ENCODE assay signal across 23 cellular contexts in genomic region chr14:72081139-72081538, GRCh38.
A peak's percentile ranks its signal among the peaks of the same experiment; 100 is the strongest.
DNase-seq lines count a peak whose midpoint lies in the region; ATAC-seq, FAIRE-seq and TF ChIP-seq lines count a peak whose summit lies in the region.
"Had no signal": no experiment of that assay in that cellular context is flagged by ENCODE, and none has a peak within 500 bp of the region (broad histone marks: within the 10 kb centered on the region; RNA-seq: fewer than 3 reads in every experiment).

No MANE protein-coding gene starts in this region.

- H3K9me3 ChIP-seq in A549 (no peaks in the 10 kb centered on the region), IMR-90 (ENCODE audit: control insufficient read depth, insufficient read depth, low read length) (no peaks in the 10 kb centered on the region), SK-N-MC (ENCODE audit: low read depth, low read length) (no peaks in the 10 kb centered on the region), H1 (ENCODE audit: insufficient read depth in 2 of 2, low read depth in 1 of 2, low read length in 1 of 2) (peaks cover 6 to 13% of the 10 kb centered on the region in 2 experiments; a peak in 3 of 4 replicates)
- H3K9me3 ChIP-seq: BLaER1 treated with 17β-estradiol and CSF1 and Interleukin-3, amounts not matched to agents 10 nM and 100 nM; Caco-2 had no signal

- H3K23me2 ChIP-seq in H1 (ENCODE audit: low read depth, low read length), result no peaks in the 10 kb centered on the region

- H3K23ac ChIP-seq in IMR-90 (ENCODE audit: low read depth, low read length) (no peak overlapping the region), H1 (ENCODE audit: insufficient read length) (no peak overlapping the region)

- H3K14ac ChIP-seq in IMR-90 (replicated peaks; ENCODE audit: low read depth, low read length), result no peak overlapping the region
- no peak overlapping the region for H3K14ac ChIP-seq in H1 (ENCODE audit: insufficient read length)

- no peak overlapping the region for H3K18ac ChIP-seq in IMR-90 (ENCODE audit: low read depth, low read length)
- H3K18ac ChIP-seq in H1 (ENCODE audit: extremely low read depth, low read length), result no peak overlapping the region

- CTCF ChIA-PET in A549 (lab: Yijun Ruan, JAX), result interaction anchor here (0.6 kb wide), 1 partner anchor 9 kb away, joined by 3 read pairs; no protein-coding TSS in a partner anchor
- CTCF ChIA-PET in IMR-90 (lab: Yijun Ruan, JAX), result no interaction called here
- CTCF ChIA-PET in H1 (lab: Charles Lee; ENCODE audit: partially characterized antibody), result interaction anchor here (0.6 kb wide), 1 partner anchor 22 kb away, joined by 3 read pairs; no protein-coding TSS in a partner anchor

- DNase-seq in A549 (ENCODE audit: low read depth in 1 of 2, low spot score in 1 of 2) (no peak), IMR-90 (no peak), SK-N-MC (ENCODE audit: low read depth, low spot score) (no peak), H1 (ENCODE audit: low read depth in 1 of 2, low spot score in 2 of 2) (no peak), nephron progenitor cell (no peak)
- no peak for DNase-seq in activated T-cell treated with anti-CD3 and anti-CD28 coated beads, Interleukin-2, amount 50 U/mL, for 24 hours
- DNase-seq: 8988T; AML-193; Caco-2; Calu3; CD4-positive, alpha-beta T cell; CD8-positive, alpha-beta T cell; DMS79 treated with DMSO at 0.1 percent for 48 hours; GF-D8 had no signal

- H3K27ac ChIP-seq in A549, result no peak overlapping the region
- H3K27ac ChIP-seq in IMR-90 (ENCODE audit: insufficient read depth, low read length), result no peak overlapping the region
- 0 out of 2 replicates have a peak overlapping the region, but pooled peaks have one; percentile 7 for H3K27ac ChIP-seq in SK-N-MC
- no peak overlapping the region for H3K27ac ChIP-seq in H1 (ENCODE audit: low read depth, low read length)
- H3K27ac ChIP-seq: BLaER1 treated with 17β-estradiol and CSF1 and Interleukin-3, amounts not matched to agents 10 nM and 100 nM; C4-2B had no signal

- FAIRE-seq in A549 (lab: Jason Lieb, UNC) (no peak), H1 (lab: Jason Lieb, UNC) (no peak)
- FAIRE-seq: A204.1, D721Med, G401.6, GM12891, GM19239 had no signal

- no peak overlapping the region for H4K8ac ChIP-seq in IMR-90 (ENCODE audit: low read depth in 2 of 2, low read length in 2 of 2)
- H4K8ac ChIP-seq in H1 (ENCODE audit: extremely low read depth, insufficient read depth, low read length), result no peak overlapping the region

- H3K4ac ChIP-seq in IMR-90 (ENCODE audit: low read depth, low read length) (no peak overlapping the region), H1 (replicated peaks; ENCODE audit: insufficient read length, low read depth, low read length) (no peak overlapping the region)

- no peak overlapping the region for H2AK9ac ChIP-seq in IMR-90 (replicated peaks; ENCODE audit: low read depth, low read length, poor library complexity)

- H4K5ac ChIP-seq in IMR-90 (ENCODE audit: low read depth, low read length) (no peak overlapping the region), H1 (ENCODE audit: insufficient read length, low read depth, low read length) (no peak overlapping the region)

- H3K79me1 ChIP-seq in IMR-90 (ENCODE audit: low read depth in 1 of 2, low read length in 2 of 2) (no peaks in the 10 kb centered on the region), H1 (ENCODE audit: low read depth, low read length) (no peaks in the 10 kb centered on the region)

- H3K56ac ChIP-seq in IMR-90 (ENCODE audit: extremely low read depth, insufficient read depth, low read length) (no peak overlapping the region), H1 (replicated peaks; ENCODE audit: insufficient read length, low read depth, low read length) (no peak overlapping the region)

- 28% methylated on average over 1 of the region's 1 CpG for WGBS in A549 (ENCODE audit: missing lambda C conversion rate)
- WGBS in IMR-90 (ENCODE audit: extremely low coverage in 2 of 2, insufficient read length in 1 of 2), 2 experiments, result no CpG with 5 or more reads among the region's 1 CpG
- WGBS in H1 (ENCODE audit: extremely low coverage in 1 of 2, insufficient coverage in 1 of 2, insufficient read length in 1 of 2, insufficient replicate concordance in 2 of 2, low coverage in 1 of 2, low lambda C conversion rate in 2 of 2, missing lambda C conversion rate in 1 of 2), 2 experiments, result 85% methylated on average over 1 of the region's 1 CpG; no CpG with 5 or more reads in 1 of the 2 experiments

- no peaks in the 10 kb centered on the region for H4K20me1 ChIP-seq in IMR-90 (ENCODE audit: insufficient read depth, low read length)
- no peaks in the 10 kb centered on the region for H4K20me1 ChIP-seq in H1 (replicated peaks in 1 of 2; ENCODE audit: control insufficient read depth in 1 of 2, insufficient read depth in 2 of 2, low read length in 2 of 2)
- H4K20me1 ChIP-seq: BLaER1 treated with 17β-estradiol and CSF1 and Interleukin-3, amounts not matched to agents 10 nM and 100 nM had no signal

- H3K36me3 Mint-ChIP-seq in activated T-cell treated with anti-CD3 and anti-CD28 coated beads, Interleukin-2, amount 50 U/mL, for 24 hours (ENCODE audit: low read depth), result no peaks in the 10 kb centered on the region
- H3K36me3 Mint-ChIP-seq in nephron progenitor cell (ENCODE audit: low read depth), result no peaks in the 10 kb centered on the region
- H3K36me3 Mint-ChIP-seq: CD8-positive, alpha-beta T cell had no signal

- no peak overlapping the region for H3K4me2 ChIP-seq in A549
- H3K4me2 ChIP-seq in IMR-90 (ENCODE audit: low read depth, low read length), result no peak overlapping the region
- no peak overlapping the region for H3K4me2 ChIP-seq in H1 (ENCODE audit: insufficient read depth in 1 of 2, low read depth in 2 of 2, low read length in 2 of 2)
- H3K4me2 ChIP-seq: BLaER1 treated with 17β-estradiol and CSF1 and Interleukin-3, amounts not matched to agents 10 nM and 100 nM had no signal

- dilution Hi-C loops in IMR-90 (cut with HindIII; ENCODE audit: low sequenced_read_pairs, unreplicated experiment), result no loop called here

- H3K36me3 ChIP-seq in IMR-90 (ENCODE audit: control insufficient read depth, insufficient read depth, low read length), result no peaks in the 10 kb centered on the region
- H3K36me3 ChIP-seq in SK-N-MC (ENCODE audit: insufficient read depth, low read length), result no peaks in the 10 kb centered on the region
- no peaks in the 10 kb centered on the region for H3K36me3 ChIP-seq in H1 (ENCODE audit: control insufficient read depth in 2 of 4, insufficient read depth in 4 of 4, low read length in 3 of 4)
- H3K36me3 ChIP-seq: BLaER1 treated with 17β-estradiol and CSF1 and Interleukin-3, amounts not matched to agents 10 nM and 100 nM had no signal

- no peak overlapping the region for H3K4me3 Mint-ChIP-seq in activated T-cell treated with anti-CD3 and anti-CD28 coated beads, Interleukin-2, amount 50 U/mL, for 24 hours
- no peak overlapping the region for H3K4me3 Mint-ChIP-seq in nephron progenitor cell
- H3K4me3 Mint-ChIP-seq: B cell; CD4-positive, alpha-beta T cell; CD8-positive, alpha-beta T cell had no signal

- no TSS peak for BruUV-seq in IMR-90 (replicated peaks; lab: Mats Ljungman, UMichigan)

- no peak overlapping the region for H2BK120ac ChIP-seq in IMR-90 (ENCODE audit: low read depth, low read length)
- H2BK120ac ChIP-seq in H1 (replicated peaks; ENCODE audit: low read depth, low read length), result no peak overlapping the region

- no peaks in the 10 kb centered on the region for H3K79me2 ChIP-seq in H1 (ENCODE audit: control insufficient read depth in 1 of 2, insufficient read depth in 2 of 2, low read length in 2 of 2)

- H2BK5ac ChIP-seq in IMR-90 (ENCODE audit: low read depth, low read length, poor library complexity, severe bottlenecking), result no peak overlapping the region
- no peak overlapping the region for H2BK5ac ChIP-seq in H1 (ENCODE audit: low read depth, low read length)

- TF ChIP-seq POLR2A in A549 (IDR thresholded peaks at IDR 0.05; ENCODE audit: low read length) (no peak), IMR-90 (IDR thresholded peaks at IDR 0.05; ENCODE audit: low read depth, low read length) (no peak), H1 (IDR thresholded peaks at IDR 0.05; ENCODE audit: control extremely low read depth in 1 of 2, low read depth in 2 of 2, low read length in 2 of 2) (no peak)

- peaks cover 37% of the 10 kb centered on the region for H3K27me3 Mint-ChIP-seq in activated T-cell treated with anti-CD3 and anti-CD28 coated beads, Interleukin-2, amount 50 U/mL, for 24 hours
- no peaks in the 10 kb centered on the region for H3K27me3 Mint-ChIP-seq in nephron progenitor cell (ENCODE audit: low read depth, poor library complexity)

- H3K4me3 ChIP-seq in A549 (no peak overlapping the region), IMR-90 (ENCODE audit: insufficient read depth, low read depth, low read length) (no peak overlapping the region), SK-N-MC (no peak overlapping the region), H1 (ENCODE audit: extremely low read depth in 1 of 4, insufficient read depth in 2 of 4, low read depth in 3 of 4, low read length in 4 of 4) (no peak overlapping the region)
- H3K4me3 ChIP-seq: BLaER1 treated with 17β-estradiol and CSF1 and Interleukin-3, amounts not matched to agents 10 nM and 100 nM had no signal

- no peak overlapping the region for H3K9ac ChIP-seq in IMR-90 (ENCODE audit: low read depth, low read length)
- no peak overlapping the region for H3K9ac ChIP-seq in SK-N-MC (ENCODE audit: insufficient read length)
- H3K9ac ChIP-seq in H1 (replicated peaks in 1 of 4; ENCODE audit: extremely low read depth in 1 of 4, low read depth in 3 of 4, low read length in 3 of 4), result no peak overlapping the region
- H3K9ac ChIP-seq: BLaER1 treated with 17β-estradiol and CSF1 and Interleukin-3, amounts not matched to agents 10 nM and 100 nM had no signal

- H3K9me1 ChIP-seq in IMR-90 (ENCODE audit: insufficient read depth, low read length), result no peaks in the 10 kb centered on the region

- H2AFZ ChIP-seq in IMR-90 (replicated peaks; ENCODE audit: low read length, poor library complexity) (no peak overlapping the region), H1 (ENCODE audit: low read length) (no peak overlapping the region)

- TF ChIP-seq RAD21 in A549 (conservative IDR thresholded peaks at IDR 0.05 in 1 of 2, IDR thresholded peaks at IDR 0.05 in 1 of 2) (no peak), IMR-90 (IDR thresholded peaks at IDR 0.05; ENCODE audit: low read length) (no peak), H1 (IDR thresholded peaks at IDR 0.05 in 1 of 2, conservative IDR thresholded peaks at IDR 0.05 in 1 of 2; ENCODE audit: low read depth in 2 of 2, low read length in 2 of 2) (no peak)

- intact Hi-C loops in IMR-90 (cut with micrococcal nuclease), result no loop called here

- POLR2A ChIA-PET in A549 (lab: Yijun Ruan, JAX), result no interaction called here
- POLR2A ChIA-PET in IMR-90 (lab: Charles Lee; ENCODE audit: unreplicated experiment), result no interaction called here
- POLR2A ChIA-PET in H1 (lab: Charles Lee; ENCODE audit: partially characterized antibody), result no interaction called here

- no peak overlapping the region for H2BK15ac ChIP-seq in IMR-90 (ENCODE audit: low read depth, low read length)
- no peak overlapping the region for H2BK15ac ChIP-seq in H1 (ENCODE audit: low read length)

- no peak overlapping the region for H2BK12ac ChIP-seq in H1 (ENCODE audit: low read depth, low read length)

- no peaks in the 10 kb centered on the region for H3K27me3 ChIP-seq in IMR-90 (ENCODE audit: control insufficient read depth, insufficient read depth, low read length)
- no peaks in the 10 kb centered on the region for H3K27me3 ChIP-seq in H1 (replicated peaks in 1 of 4; ENCODE audit: control insufficient read depth in 3 of 4, extremely low read depth in 1 of 4, insufficient read depth in 3 of 4, low read length in 3 of 4)
- H3K27me3 ChIP-seq: BLaER1 treated with 17β-estradiol and CSF1 and Interleukin-3, amounts not matched to agents 10 nM and 100 nM had no signal

- no peaks in the 10 kb centered on the region for H3K4me1 Mint-ChIP-seq in activated T-cell treated with anti-CD3 and anti-CD28 coated beads, Interleukin-2, amount 50 U/mL, for 24 hours (ENCODE audit: low read depth)
- no peaks in the 10 kb centered on the region for H3K4me1 Mint-ChIP-seq in nephron progenitor cell
- H3K4me1 Mint-ChIP-seq: B cell had no signal

- H2BK20ac ChIP-seq in IMR-90 (ENCODE audit: low read depth, low read length) (no peak overlapping the region), H1 (ENCODE audit: low read length) (no peak overlapping the region)

- TF ChIP-seq CTCF in A549 (IDR thresholded peaks at IDR 0.05) (no peak), IMR-90 (conservative IDR thresholded peaks at IDR 0.05; ENCODE audit: low read depth, low read length) (no peak), H1 (IDR thresholded peaks at IDR 0.05; ENCODE audit: control extremely low read depth in 1 of 3, insufficient read depth in 1 of 3, low read depth in 1 of 3, low read length in 3 of 3) (no peak), nephron progenitor cell (IDR thresholded peaks at IDR 0.05) (no peak)

- no peaks in the 10 kb centered on the region for H3K4me1 ChIP-seq in A549
- no peaks in the 10 kb centered on the region for H3K4me1 ChIP-seq in IMR-90 (ENCODE audit: control insufficient read depth, insufficient read depth, low read length)
- H3K4me1 ChIP-seq in H1 (replicated peaks in 1 of 4; ENCODE audit: control insufficient read depth in 3 of 4, insufficient read depth in 4 of 4, low read length in 3 of 4), result peaks cover 0 to 3% (median 0%) of the 10 kb centered on the region in 4 experiments; a peak in 2 of 7 replicates
- H3K4me1 ChIP-seq: BLaER1 treated with 17β-estradiol and CSF1 and Interleukin-3, amounts not matched to agents 10 nM and 100 nM; Caco-2 had no signal

- TF ChIP-seq EP300 in A549 (IDR thresholded peaks at IDR 0.05) (no peak), H1 (IDR thresholded peaks at IDR 0.05; ENCODE audit: borderline replicate concordance in 1 of 2, low read depth in 2 of 2, low read length in 2 of 2) (no peak)

- H2AK5ac ChIP-seq in IMR-90 (ENCODE audit: low read depth, low read length) (no peak overlapping the region), H1 (ENCODE audit: low read depth, low read length) (no peak overlapping the region)

- ATAC-seq in A549 (no peak), IMR-90 (ENCODE audit: low read depth) (no peak), GM19452 (IDR thresholded peaks at IDR 0.05; ENCODE audit: unreplicated experiment) (no peak)
- ATAC-seq: CD8-positive, alpha-beta T cell had no signal

- H3K9me3 Mint-ChIP-seq in activated T-cell treated with anti-CD3 and anti-CD28 coated beads, Interleukin-2, amount 50 U/mL, for 24 hours, result no peaks in the 10 kb centered on the region
- no peaks in the 10 kb centered on the region for H3K9me3 Mint-ChIP-seq in nephron progenitor cell
- H3K9me3 Mint-ChIP-seq: CD4-positive, alpha-beta T cell; CD8-positive, alpha-beta T cell had no signal

- in situ Hi-C loops in IMR-90 (cut with MboI; ENCODE audit: low sequenced_read_pairs), result no loop called here

- no peak overlapping the region for H4K91ac ChIP-seq in IMR-90 (ENCODE audit: insufficient read depth, low read depth, low read length)
- no peak overlapping the region for H4K91ac ChIP-seq in H1 (replicated peaks; ENCODE audit: insufficient read length, low read length)

- H3K27ac Mint-ChIP-seq in activated T-cell treated with anti-CD3 and anti-CD28 coated beads, Interleukin-2, amount 50 U/mL, for 24 hours, result no peak overlapping the region
- H3K27ac Mint-ChIP-seq in nephron progenitor cell, result no peak overlapping the region
- H3K27ac Mint-ChIP-seq: B cell; CD4-positive, alpha-beta T cell; CD8-positive, alpha-beta T cell had no signal

Comparison
In these comparisons a context has a peak if more than half of its experiments do, and no peak if none do; other contexts are left out.
1. Of the 18 proteins assayed by ChIP-seq in both H1 and A549: peak only in H1: none; only in A549: none; in both: MAFK; in neither: 17.